Comparison of ENCODE assay signal across 1 cellular context in the genomic region with DNA sequence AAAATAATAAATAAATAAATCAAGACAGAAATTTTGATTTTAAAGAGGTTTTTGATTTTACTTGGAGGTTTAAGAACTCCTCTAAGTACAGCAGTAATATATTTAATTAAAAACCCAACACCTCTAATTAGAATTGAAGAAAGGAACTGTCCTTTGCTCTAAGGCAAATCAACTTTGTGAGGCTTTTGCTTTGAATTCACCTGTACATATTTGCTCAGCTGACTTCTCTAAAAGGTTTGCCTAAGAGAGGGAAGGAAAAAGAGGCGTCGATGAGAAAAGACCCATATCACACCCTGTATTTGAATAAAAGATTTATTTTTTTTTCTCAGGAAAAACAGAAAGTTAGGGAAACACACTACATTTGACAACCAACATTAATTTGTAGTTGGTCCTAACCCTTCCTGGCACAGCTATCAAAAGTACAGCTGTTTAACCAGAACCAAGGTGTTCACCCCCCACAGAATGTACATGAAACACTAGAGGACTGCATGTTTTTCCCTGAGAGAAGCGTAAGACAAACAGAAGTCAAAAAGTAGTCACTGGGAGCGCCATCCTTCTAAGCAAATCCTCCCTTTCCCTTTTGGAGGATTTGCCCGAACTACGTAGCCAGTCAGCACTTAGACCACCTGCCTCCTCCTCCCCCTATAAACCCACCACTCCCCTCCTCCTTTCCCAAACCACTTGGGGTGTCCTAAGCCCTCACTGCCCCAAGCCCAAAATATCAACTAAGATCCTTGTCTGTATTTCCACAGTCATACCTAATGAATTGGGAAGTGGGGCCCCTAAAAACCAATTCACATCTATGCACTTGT.
TF ChIP-seq lines count a peak whose summit lies in the region.

No MANE protein-coding gene starts in this region.

TF ChIP-seq in K562, 482 proteins besides CTCF, POLR2A, EP300 and RAD21 (continued from another document and continues in another):
- TF ChIP-seq RBM34 (IDR thresholded peaks at IDR 0.05; ENCODE audit: borderline replicate concordance, insufficient read depth, low read length) (no peak), CREB1 (IDR thresholded peaks at IDR 0.05) (no peak), CREB1 (CRISPR knock-in tag; IDR thresholded peaks at IDR 0.05) (no peak), EP400 (IDR thresholded peaks at IDR 0.05) (no peak), FOXA3 (CRISPR knock-in tag; conservative IDR thresholded peaks at IDR 0.05 in 1 of 2, IDR thresholded peaks at IDR 0.05 in 1 of 2) (no peak), POLR2G (IDR thresholded peaks at IDR 0.05; ENCODE audit: low read depth, low read length) (0 out of 2 replicates have a peak, but pooled peaks have one; percentile 21), ZNF77 (CRISPR knock-in tag; IDR thresholded peaks at IDR 0.05) (no peak), KHSRP (IDR thresholded peaks at IDR 0.05) (no peak), HNRNPL (IDR thresholded peaks at IDR 0.05; ENCODE audit: low read depth, low read length) (no peak), PCBP1 (IDR thresholded peaks at IDR 0.05; ENCODE audit: low read depth, low read length, poor library complexity, severe bottlenecking) (no peak), DACH1 (IDR thresholded peaks at IDR 0.05; ENCODE audit: partially characterized antibody) (no peak), ZNF444 (CRISPR knock-in tag; IDR thresholded peaks at IDR 0.05) (0 out of 2 replicates have a peak, but pooled peaks have one; percentile 11), ETV1 (tag; conservative IDR thresholded peaks at IDR 0.05; ENCODE audit: low read depth) (no peak), ELF4 (CRISPR knock-in tag; IDR thresholded peaks at IDR 0.05) (peak; percentile 69; the same call in 1 of the 2 replicates), HLTF (IDR thresholded peaks at IDR 0.05) (no peak), ZKSCAN3 (CRISPR knock-in tag; IDR thresholded peaks at IDR 0.05) (no peak), ILF3 (IDR thresholded peaks at IDR 0.05; ENCODE audit: borderline replicate concordance) (0 out of 2 replicates have a peak, but pooled peaks have one; percentile 6), MCM3 (IDR thresholded peaks at IDR 0.05) (no peak), U2AF1 (optimal IDR thresholded peaks at IDR 0.05; ENCODE audit: low read depth, low read length) (peak; percentile 24), ZNF644 (tag; IDR thresholded peaks at IDR 0.05; ENCODE audit: low read depth) (no peak), MEIS2 (IDR thresholded peaks at IDR 0.05; ENCODE audit: partially characterized antibody) (no peak), ARHGAP35 (IDR thresholded peaks at IDR 0.05; ENCODE audit: partially characterized antibody) (no peak), C11orf30 (IDR thresholded peaks at IDR 0.05; ENCODE audit: low read depth) (no peak), CHD1 (IDR thresholded peaks at IDR 0.05; ENCODE audit: low read length) (no peak), RBBP5 (IDR thresholded peaks at IDR 0.05; ENCODE audit: borderline replicate concordance, insufficient read depth, low read length, poor library complexity, severe bottlenecking) (no peak), SAFB2 (IDR thresholded peaks at IDR 0.05; ENCODE audit: borderline replicate concordance, low read depth, low read length, severe bottlenecking) (no peak), BRD9 (IDR thresholded peaks at IDR 0.05; ENCODE audit: low read depth, partially characterized antibody) (no peak), ZNF274 (IDR thresholded peaks at IDR 0.05; ENCODE audit: borderline replicate concordance, low read depth, low read length) (no peak)
- TF ChIP-seq, protein P1, sequence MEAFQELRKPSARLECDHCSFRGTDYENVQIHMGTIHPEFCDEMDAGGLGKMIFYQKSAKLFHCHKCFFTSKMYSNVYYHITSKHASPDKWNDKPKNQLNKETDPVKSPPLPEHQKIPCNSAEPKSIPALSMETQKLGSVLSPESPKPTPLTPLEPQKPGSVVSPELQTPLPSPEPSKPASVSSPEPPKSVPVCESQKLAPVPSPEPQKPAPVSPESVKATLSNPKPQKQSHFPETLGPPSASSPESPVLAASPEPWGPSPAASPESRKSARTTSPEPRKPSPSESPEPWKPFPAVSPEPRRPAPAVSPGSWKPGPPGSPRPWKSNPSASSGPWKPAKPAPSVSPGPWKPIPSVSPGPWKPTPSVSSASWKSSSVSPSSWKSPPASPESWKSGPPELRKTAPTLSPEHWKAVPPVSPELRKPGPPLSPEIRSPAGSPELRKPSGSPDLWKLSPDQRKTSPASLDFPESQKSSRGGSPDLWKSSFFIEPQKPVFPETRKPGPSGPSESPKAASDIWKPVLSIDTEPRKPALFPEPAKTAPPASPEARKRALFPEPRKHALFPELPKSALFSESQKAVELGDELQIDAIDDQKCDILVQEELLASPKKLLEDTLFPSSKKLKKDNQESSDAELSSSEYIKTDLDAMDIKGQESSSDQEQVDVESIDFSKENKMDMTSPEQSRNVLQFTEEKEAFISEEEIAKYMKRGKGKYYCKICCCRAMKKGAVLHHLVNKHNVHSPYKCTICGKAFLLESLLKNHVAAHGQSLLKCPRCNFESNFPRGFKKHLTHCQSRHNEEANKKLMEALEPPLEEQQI (IDR thresholded peaks at IDR 0.05): no peak
- TF ChIP-seq, protein P2, sequence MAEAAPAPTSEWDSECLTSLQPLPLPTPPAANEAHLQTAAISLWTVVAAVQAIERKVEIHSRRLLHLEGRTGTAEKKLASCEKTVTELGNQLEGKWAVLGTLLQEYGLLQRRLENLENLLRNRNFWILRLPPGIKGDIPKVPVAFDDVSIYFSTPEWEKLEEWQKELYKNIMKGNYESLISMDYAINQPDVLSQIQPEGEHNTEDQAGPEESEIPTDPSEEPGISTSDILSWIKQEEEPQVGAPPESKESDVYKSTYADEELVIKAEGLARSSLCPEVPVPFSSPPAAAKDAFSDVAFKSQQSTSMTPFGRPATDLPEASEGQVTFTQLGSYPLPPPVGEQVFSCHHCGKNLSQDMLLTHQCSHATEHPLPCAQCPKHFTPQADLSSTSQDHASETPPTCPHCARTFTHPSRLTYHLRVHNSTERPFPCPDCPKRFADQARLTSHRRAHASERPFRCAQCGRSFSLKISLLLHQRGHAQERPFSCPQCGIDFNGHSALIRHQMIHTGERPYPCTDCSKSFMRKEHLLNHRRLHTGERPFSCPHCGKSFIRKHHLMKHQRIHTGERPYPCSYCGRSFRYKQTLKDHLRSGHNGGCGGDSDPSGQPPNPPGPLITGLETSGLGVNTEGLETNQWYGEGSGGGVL (CRISPR knock-in tag; IDR thresholded peaks at IDR 0.05): no peak
- TF ChIP-seq, protein P3, sequence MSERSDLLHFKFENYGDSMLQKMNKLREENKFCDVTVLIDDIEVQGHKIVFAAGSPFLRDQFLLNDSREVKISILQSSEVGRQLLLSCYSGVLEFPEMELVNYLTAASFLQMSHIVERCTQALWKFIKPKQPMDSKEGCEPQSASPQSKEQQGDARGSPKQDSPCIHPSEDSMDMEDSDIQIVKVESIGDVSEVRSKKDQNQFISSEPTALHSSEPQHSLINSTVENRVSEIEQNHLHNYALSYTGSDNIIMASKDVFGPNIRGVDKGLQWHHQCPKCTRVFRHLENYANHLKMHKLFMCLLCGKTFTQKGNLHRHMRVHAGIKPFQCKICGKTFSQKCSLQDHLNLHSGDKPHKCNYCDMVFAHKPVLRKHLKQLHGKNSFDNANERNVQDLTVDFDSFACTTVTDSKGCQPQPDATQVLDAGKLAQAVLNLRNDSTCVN (CRISPR knock-in tag; IDR thresholded peaks at IDR 0.05): peak; percentile 54; the same call in 1 of the 2 replicates
- TF ChIP-seq, protein P4, sequence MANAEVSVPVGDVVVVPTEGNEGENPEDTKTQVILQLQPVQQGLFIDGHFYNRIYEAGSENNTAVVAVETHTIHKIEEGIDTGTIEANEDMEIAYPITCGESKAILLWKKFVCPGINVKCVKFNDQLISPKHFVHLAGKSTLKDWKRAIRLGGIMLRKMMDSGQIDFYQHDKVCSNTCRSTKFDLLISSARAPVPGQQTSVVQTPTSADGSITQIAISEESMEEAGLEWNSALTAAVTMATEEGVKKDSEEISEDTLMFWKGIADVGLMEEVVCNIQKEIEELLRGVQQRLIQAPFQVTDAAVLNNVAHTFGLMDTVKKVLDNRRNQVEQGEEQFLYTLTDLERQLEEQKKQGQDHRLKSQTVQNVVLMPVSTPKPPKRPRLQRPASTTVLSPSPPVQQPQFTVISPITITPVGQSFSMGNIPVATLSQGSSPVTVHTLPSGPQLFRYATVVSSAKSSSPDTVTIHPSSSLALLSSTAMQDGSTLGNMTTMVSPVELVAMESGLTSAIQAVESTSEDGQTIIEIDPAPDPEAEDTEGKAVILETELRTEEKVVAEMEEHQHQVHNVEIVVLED (CRISPR knock-in tag; IDR thresholded peaks at IDR 0.05): no peak
- TF ChIP-seq, protein P5, sequence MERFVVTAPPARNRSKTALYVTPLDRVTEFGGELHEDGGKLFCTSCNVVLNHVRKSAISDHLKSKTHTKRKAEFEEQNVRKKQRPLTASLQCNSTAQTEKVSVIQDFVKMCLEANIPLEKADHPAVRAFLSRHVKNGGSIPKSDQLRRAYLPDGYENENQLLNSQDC (CRISPR knock-in tag; IDR thresholded peaks at IDR 0.05): no peak
- TF ChIP-seq, protein P6, sequence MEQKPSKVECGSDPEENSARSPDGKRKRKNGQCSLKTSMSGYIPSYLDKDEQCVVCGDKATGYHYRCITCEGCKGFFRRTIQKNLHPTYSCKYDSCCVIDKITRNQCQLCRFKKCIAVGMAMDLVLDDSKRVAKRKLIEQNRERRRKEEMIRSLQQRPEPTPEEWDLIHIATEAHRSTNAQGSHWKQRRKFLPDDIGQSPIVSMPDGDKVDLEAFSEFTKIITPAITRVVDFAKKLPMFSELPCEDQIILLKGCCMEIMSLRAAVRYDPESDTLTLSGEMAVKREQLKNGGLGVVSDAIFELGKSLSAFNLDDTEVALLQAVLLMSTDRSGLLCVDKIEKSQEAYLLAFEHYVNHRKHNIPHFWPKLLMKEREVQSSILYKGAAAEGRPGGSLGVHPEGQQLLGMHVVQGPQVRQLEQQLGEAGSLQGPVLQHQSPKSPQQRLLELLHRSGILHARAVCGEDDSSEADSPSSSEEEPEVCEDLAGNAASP (IDR thresholded peaks at IDR 0.05): no peak
- TF ChIP-seq, protein P7, sequence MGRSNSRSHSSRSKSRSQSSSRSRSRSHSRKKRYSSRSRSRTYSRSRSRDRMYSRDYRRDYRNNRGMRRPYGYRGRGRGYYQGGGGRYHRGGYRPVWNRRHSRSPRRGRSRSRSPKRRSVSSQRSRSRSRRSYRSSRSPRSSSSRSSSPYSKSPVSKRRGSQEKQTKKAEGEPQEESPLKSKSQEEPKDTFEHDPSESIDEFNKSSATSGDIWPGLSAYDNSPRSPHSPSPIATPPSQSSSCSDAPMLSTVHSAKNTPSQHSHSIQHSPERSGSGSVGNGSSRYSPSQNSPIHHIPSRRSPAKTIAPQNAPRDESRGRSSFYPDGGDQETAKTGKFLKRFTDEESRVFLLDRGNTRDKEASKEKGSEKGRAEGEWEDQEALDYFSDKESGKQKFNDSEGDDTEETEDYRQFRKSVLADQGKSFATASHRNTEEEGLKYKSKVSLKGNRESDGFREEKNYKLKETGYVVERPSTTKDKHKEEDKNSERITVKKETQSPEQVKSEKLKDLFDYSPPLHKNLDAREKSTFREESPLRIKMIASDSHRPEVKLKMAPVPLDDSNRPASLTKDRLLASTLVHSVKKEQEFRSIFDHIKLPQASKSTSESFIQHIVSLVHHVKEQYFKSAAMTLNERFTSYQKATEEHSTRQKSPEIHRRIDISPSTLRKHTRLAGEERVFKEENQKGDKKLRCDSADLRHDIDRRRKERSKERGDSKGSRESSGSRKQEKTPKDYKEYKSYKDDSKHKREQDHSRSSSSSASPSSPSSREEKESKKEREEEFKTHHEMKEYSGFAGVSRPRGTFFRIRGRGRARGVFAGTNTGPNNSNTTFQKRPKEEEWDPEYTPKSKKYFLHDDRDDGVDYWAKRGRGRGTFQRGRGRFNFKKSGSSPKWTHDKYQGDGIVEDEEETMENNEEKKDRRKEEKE (IDR thresholded peaks at IDR 0.05; ENCODE audit: borderline replicate concordance in 1 of 2, control insufficient read depth in 1 of 2, low read depth in 2 of 2, low read length in 1 of 2): peak in 1 of 2 experiments; percentile 67; a peak in 1 of 4 replicates
- TF ChIP-seq, protein P8, sequence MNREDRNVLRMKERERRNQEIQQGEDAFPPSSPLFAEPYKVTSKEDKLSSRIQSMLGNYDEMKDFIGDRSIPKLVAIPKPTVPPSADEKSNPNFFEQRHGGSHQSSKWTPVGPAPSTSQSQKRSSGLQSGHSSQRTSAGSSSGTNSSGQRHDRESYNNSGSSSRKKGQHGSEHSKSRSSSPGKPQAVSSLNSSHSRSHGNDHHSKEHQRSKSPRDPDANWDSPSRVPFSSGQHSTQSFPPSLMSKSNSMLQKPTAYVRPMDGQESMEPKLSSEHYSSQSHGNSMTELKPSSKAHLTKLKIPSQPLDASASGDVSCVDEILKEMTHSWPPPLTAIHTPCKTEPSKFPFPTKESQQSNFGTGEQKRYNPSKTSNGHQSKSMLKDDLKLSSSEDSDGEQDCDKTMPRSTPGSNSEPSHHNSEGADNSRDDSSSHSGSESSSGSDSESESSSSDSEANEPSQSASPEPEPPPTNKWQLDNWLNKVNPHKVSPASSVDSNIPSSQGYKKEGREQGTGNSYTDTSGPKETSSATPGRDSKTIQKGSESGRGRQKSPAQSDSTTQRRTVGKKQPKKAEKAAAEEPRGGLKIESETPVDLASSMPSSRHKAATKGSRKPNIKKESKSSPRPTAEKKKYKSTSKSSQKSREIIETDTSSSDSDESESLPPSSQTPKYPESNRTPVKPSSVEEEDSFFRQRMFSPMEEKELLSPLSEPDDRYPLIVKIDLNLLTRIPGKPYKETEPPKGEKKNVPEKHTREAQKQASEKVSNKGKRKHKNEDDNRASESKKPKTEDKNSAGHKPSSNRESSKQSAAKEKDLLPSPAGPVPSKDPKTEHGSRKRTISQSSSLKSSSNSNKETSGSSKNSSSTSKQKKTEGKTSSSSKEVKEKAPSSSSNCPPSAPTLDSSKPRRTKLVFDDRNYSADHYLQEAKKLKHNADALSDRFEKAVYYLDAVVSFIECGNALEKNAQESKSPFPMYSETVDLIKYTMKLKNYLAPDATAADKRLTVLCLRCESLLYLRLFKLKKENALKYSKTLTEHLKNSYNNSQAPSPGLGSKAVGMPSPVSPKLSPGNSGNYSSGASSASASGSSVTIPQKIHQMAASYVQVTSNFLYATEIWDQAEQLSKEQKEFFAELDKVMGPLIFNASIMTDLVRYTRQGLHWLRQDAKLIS (CRISPR knock-in tag; IDR thresholded peaks at IDR 0.05): no peak
- TF ChIP-seq, protein P9, sequence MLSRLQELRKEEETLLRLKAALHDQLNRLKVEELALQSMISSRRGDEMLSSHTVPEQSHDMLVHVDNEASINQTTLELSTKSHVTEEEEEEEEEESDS (CRISPR knock-in tag; IDR thresholded peaks at IDR 0.05): no peak
- TF ChIP-seq, protein P10, sequence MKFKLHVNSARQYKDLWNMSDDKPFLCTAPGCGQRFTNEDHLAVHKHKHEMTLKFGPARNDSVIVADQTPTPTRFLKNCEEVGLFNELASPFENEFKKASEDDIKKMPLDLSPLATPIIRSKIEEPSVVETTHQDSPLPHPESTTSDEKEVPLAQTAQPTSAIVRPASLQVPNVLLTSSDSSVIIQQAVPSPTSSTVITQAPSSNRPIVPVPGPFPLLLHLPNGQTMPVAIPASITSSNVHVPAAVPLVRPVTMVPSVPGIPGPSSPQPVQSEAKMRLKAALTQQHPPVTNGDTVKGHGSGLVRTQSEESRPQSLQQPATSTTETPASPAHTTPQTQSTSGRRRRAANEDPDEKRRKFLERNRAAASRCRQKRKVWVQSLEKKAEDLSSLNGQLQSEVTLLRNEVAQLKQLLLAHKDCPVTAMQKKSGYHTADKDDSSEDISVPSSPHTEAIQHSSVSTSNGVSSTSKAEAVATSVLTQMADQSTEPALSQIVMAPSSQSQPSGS (CRISPR knock-in tag; IDR thresholded peaks at IDR 0.05): no peak
- TF ChIP-seq, protein P11, sequence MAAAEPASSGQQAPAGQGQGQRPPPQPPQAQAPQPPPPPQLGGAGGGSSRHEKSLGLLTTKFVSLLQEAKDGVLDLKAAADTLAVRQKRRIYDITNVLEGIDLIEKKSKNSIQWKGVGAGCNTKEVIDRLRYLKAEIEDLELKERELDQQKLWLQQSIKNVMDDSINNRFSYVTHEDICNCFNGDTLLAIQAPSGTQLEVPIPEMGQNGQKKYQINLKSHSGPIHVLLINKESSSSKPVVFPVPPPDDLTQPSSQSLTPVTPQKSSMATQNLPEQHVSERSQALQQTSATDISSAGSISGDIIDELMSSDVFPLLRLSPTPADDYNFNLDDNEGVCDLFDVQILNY (CRISPR knock-in tag; IDR thresholded peaks at IDR 0.05): no peak
